In the genomic region with DNA sequence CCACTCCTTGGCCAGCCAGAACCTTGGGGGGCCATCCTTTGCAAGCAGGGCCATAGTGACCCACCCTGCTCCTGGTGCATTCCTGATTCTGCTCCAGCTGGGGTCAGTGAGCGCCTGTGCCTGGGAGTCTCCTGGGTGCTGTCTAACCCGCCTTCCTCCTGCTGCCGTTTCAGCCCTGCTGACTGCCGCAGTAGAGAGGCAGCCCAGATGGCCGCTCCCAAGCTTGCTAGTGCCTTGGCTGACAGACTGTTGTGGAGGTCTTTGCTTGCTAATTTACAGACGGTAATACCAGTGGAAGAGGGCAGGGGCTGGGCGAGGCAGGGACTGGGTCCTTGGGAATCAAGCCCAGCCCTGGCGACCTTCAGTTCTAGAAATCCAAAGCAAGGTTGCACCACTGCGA, we compare ENCODE assay signal across 17 cellular contexts.
"Had no signal": no experiment of that assay in that cellular context is flagged by ENCODE, and none has a peak within 500 bp of the region (broad histone marks: within the 10 kb centered on the region; RNA-seq: fewer than 3 reads in every experiment).

No MANE protein-coding gene starts in this region.

- H3K27me3 ChIP-seq: ascending aorta, breast epithelium, neural progenitor cell, thyroid gland had no signal

- H3K27ac ChIP-seq: ascending aorta, breast epithelium, epithelial cell of prostate, neural progenitor cell, parathyroid adenoma, thyroid gland had no signal

- H3K4me1 ChIP-seq: breast epithelium, parathyroid adenoma had no signal

- H3K79me2 ChIP-seq: parathyroid adenoma had no signal

- H3K4me2 ChIP-seq: neural progenitor cell had no signal

- H3K27me3 Mint-ChIP-seq: activated CD4-positive, alpha-beta T cell treated with anti-CD3 and anti-CD28 coated beads for 36 hours; activated CD8-positive, alpha-beta T cell treated with anti-CD3 and anti-CD28 coated beads for 36 hours; stimulated activated naive B cell treated with anti-CD40 and anti-IgM and Interleukin-4, amounts not matched to agents 10 μg/mL and 1 μg/mL and 100 μg/mL, for 72 hours had no signal

- H3K36me3 Mint-ChIP-seq: neural progenitor cell had no signal

- H3K9ac ChIP-seq: neural progenitor cell, parathyroid adenoma had no signal

- DNase-seq: activated CD4-positive, alpha-beta T cell treated with anti-CD3 and anti-CD28 coated beads for 36 hours; activated CD8-positive, alpha-beta memory T cell treated with anti-CD3 and anti-CD28 coated beads, Interleukin-2, amount 50 U/mL, for 48 hours; activated CD8-positive, alpha-beta T cell treated with anti-CD3 and anti-CD28 coated beads for 36 hours; foreskin melanocyte; head of caudate nucleus; immature natural killer cell; midbrain; stimulated activated CD4-positive, alpha-beta T cell treated with anti-CD3 and anti-CD28 coated beads, Interleukin-4, amount 100 ng/mL, for 1 hour; stimulated activated naive B cell treated with anti-CD40 and anti-IgM and Interleukin-4, amounts not matched to agents 10 μg/mL and 1 μg/mL and 100 μg/mL, for 72 hours; T-helper 1 cell; thyroid gland had no signal

- H3K27ac Mint-ChIP-seq: activated CD4-positive, alpha-beta T cell treated with anti-CD3 and anti-CD28 coated beads for 36 hours; neural progenitor cell had no signal

- H3K4me3 Mint-ChIP-seq: activated CD4-positive, alpha-beta T cell treated with anti-CD3 and anti-CD28 coated beads for 36 hours; activated CD8-positive, alpha-beta T cell treated with anti-CD3 and anti-CD28 coated beads for 36 hours; neural progenitor cell; stimulated activated naive B cell treated with anti-CD40 and anti-IgM and Interleukin-4, amounts not matched to agents 10 μg/mL and 1 μg/mL and 100 μg/mL, for 72 hours had no signal

- H2AFZ ChIP-seq: neural progenitor cell, parathyroid adenoma had no signal

- H3K9me3 Mint-ChIP-seq: immature natural killer cell, neural progenitor cell had no signal

- H3K9me3 ChIP-seq: ascending aorta, breast epithelium, thyroid gland had no signal

- H3K4me3 ChIP-seq: ascending aorta, breast epithelium, lung, neural progenitor cell, thyroid gland had no signal

- H3K36me3 ChIP-seq: ascending aorta, breast epithelium, neural progenitor cell, thyroid gland had no signal

- ATAC-seq: activated CD8-positive, alpha-beta T cell treated with anti-CD3 and anti-CD28 coated beads for 36 hours had no signal
